19 cellular contexts compared by ENCODE assay signal in the genomic region with DNA sequence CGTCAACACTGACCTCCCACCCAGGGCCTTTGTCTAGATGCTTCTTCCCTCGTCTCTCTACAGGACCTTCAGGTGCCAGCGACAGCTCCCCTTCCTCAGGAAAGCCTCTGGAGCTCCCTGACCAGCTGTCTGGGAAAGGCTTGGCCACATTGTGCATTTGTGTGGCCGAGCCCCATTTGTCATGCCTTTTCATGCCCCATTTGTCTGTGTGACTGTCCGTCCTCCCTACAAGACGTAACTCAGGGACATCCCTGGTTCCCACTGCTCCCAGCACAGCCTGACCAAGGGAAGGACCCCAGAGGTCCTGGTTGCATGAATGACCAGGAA. TPM values are rescaled to one million over a fixed set of nuclear protein-coding genes. Genes with fewer than 3 reads are reported as not detected.
A peak's percentile ranks its signal among the peaks of the same experiment; 100 is the strongest.
DNase-seq lines count a peak whose midpoint lies in the region; ATAC-seq and TF ChIP-seq lines count a peak whose summit lies in the region.
"Had no signal": no experiment of that assay in that cellular context is flagged by ENCODE, and none has a peak within 500 bp of the region (broad histone marks: within the 10 kb centered on the region; RNA-seq: fewer than 3 reads in every experiment).

No MANE protein-coding gene starts in this region.

- intact Hi-C loops in prostate gland (cut with DNase I) = no loop called here

- H3K9me3 Mint-ChIP-seq in H9 (no peaks in the 10 kb centered on the region), endodermal cell (no peaks in the 10 kb centered on the region)
- H3K9me3 Mint-ChIP-seq: CD8-positive, alpha-beta T cell; HFFc6 had no signal

- H3K36me3 Mint-ChIP-seq in H9 (ENCODE audit: insufficient read depth in 1 of 3, low read depth in 3 of 3) = peaks cover 3 to 26% (median 10%) of the 10 kb centered on the region in 3 experiments; a peak in 6 of 7 replicates
- H3K36me3 Mint-ChIP-seq in endodermal cell (ENCODE audit: low read depth) = peaks cover 38% of the 10 kb centered on the region

- H2AK5ac ChIP-seq in H9 (ENCODE audit: insufficient read length, low read length) = no peak overlapping the region

- no peak overlapping the region for H3K27ac ChIP-seq in H9 (ENCODE audit: insufficient read length, low read depth, low read length)
- H3K27ac ChIP-seq in angular gyrus (ENCODE audit: low read depth, low read length) = peak overlapping the region; percentile 66
- H3K27ac ChIP-seq in endodermal cell (ENCODE audit: low read depth, low read length) = no peak overlapping the region
- peak overlapping the region; percentile 20 to 88 for H3K27ac ChIP-seq in prostate gland
- H3K27ac ChIP-seq: BLaER1 treated with 17β-estradiol and CSF1 and Interleukin-3, amounts not matched to agents 10 nM and 100 nM had no signal

- no peak overlapping the region for H4K5ac ChIP-seq in H9 (ENCODE audit: insufficient read length, low read depth, low read length)

- DNase-seq in H9 = no peak
- DNase-seq in endodermal cell = no peak
- no peak for DNase-seq in prostate gland (ENCODE audit: low spot score)
- no peak for DNase-seq in stimulated activated CD4-positive, alpha-beta T cell treated with anti-CD3 and anti-CD28 coated beads, Interleukin-2, amount 100 ng/mL, for 24 hours
- DNase-seq in HuH-7 (ENCODE audit: low spot score) = no peak
- DNase-seq: CD8-positive, alpha-beta T cell; DMS53; HFFc6; KG1; NCI-H1417; NCI-H187; NCI-H2107; NCI-H2227 treated with DMSO at 0.1 percent for 48 hours; NCI-H524; SHP77 had no signal

- TF ChIP-seq CTCF in H9 (conservative IDR thresholded peaks at IDR 0.05) (no peak), endodermal cell (conservative IDR thresholded peaks at IDR 0.05) (no peak), prostate gland (IDR thresholded peaks at IDR 0.05) (no peak)

- H2BK12ac ChIP-seq in H9 (ENCODE audit: insufficient read length, low read depth, low read length) = no peak overlapping the region

- no peak overlapping the region for H3T11ph ChIP-seq in H9 (ENCODE audit: low read length)

- no peaks in the 10 kb centered on the region for H3K27me3 Mint-ChIP-seq in H9 (ENCODE audit: low read depth)
- no peaks in the 10 kb centered on the region for H3K27me3 Mint-ChIP-seq in endodermal cell (ENCODE audit: insufficient read depth)

- H3K79me1 ChIP-seq in H9 (ENCODE audit: insufficient read depth, low read depth, low read length, poor library complexity, severe bottlenecking) = no peaks in the 10 kb centered on the region

- H4K91ac ChIP-seq in H9 (ENCODE audit: insufficient read length, low read depth, low read length) = no peak overlapping the region

- H3K4me3 Mint-ChIP-seq in H9 (no peak overlapping the region; a peak in 1 of 5 replicates), endodermal cell (no peak overlapping the region)
- H3K4me3 Mint-ChIP-seq: CD8-positive, alpha-beta T cell; HFFc6 had no signal

- no peak overlapping the region for H3K18ac ChIP-seq in H9 (ENCODE audit: insufficient read length, low read depth, low read length)

- no peak overlapping the region for H3K4ac ChIP-seq in H9 (ENCODE audit: low read depth, low read length)

- H3K36me3 ChIP-seq in endodermal cell (ENCODE audit: control insufficient read depth, insufficient read depth, low read length) (peaks cover 15% of the 10 kb centered on the region), prostate gland (peaks cover 0 to 3% of the 10 kb centered on the region in 2 donors)

- H3K23me2 ChIP-seq in H9 (ENCODE audit: insufficient read length, low read depth, low read length, poor library complexity, severe bottlenecking) = no peaks in the 10 kb centered on the region

- no peak for TF ChIP-seq POLR2A in prostate gland (IDR thresholded peaks at IDR 0.05)

- H4K20me1 ChIP-seq in H9 (ENCODE audit: control insufficient read depth, insufficient read depth, insufficient read length) = peaks cover 3% of the 10 kb centered on the region

- no peak overlapping the region for H3K4me2 ChIP-seq in H9 (ENCODE audit: insufficient read depth, insufficient read length, low read length)
- H3K4me2 ChIP-seq: BLaER1 treated with 17β-estradiol and CSF1 and Interleukin-3, amounts not matched to agents 10 nM and 100 nM had no signal

- no peak overlapping the region for H2BK5ac ChIP-seq in H9 (ENCODE audit: insufficient read length, low read length)

- H3K23ac ChIP-seq in H9 (ENCODE audit: insufficient read length, low read depth, low read length) = no peak overlapping the region

- no peaks in the 10 kb centered on the region for H3K27me3 ChIP-seq in H9 (ENCODE audit: insufficient read depth, low read length)
- H3K27me3 ChIP-seq in endodermal cell (ENCODE audit: control insufficient read depth, insufficient read depth, low read length, poor library complexity, severe bottlenecking) = no peaks in the 10 kb centered on the region
- H3K27me3 ChIP-seq in prostate gland (replicated peaks; ENCODE audit: insufficient read depth) = no peaks in the 10 kb centered on the region
- H3K27me3 ChIP-seq: BLaER1 treated with 17β-estradiol and CSF1 and Interleukin-3, amounts not matched to agents 10 nM and 100 nM had no signal

- no peak overlapping the region for H2BK20ac ChIP-seq in H9 (ENCODE audit: low read depth, low read length, poor library complexity, severe bottlenecking)

- H3K9me3 ChIP-seq in H9 (ENCODE audit: control insufficient read depth, low read depth, low read length) (no peaks in the 10 kb centered on the region), endodermal cell (ENCODE audit: control insufficient read depth, low read length) (no peaks in the 10 kb centered on the region), prostate gland (no peaks in the 10 kb centered on the region)
- H3K9me3 ChIP-seq: BLaER1 treated with 17β-estradiol and CSF1 and Interleukin-3, amounts not matched to agents 10 nM and 100 nM had no signal

- H2AFZ ChIP-seq in H9 (ENCODE audit: low read length) = no peak overlapping the region

- H3K4me1 Mint-ChIP-seq in H9 = peaks cover 19% of the 10 kb centered on the region in 2 experiments
- H3K4me1 Mint-ChIP-seq in endodermal cell = peaks cover 1% of the 10 kb centered on the region

- H2BK120ac ChIP-seq in H9 (ENCODE audit: low read depth, low read length, poor library complexity, severe bottlenecking) = no peak overlapping the region

- H3K4me1 ChIP-seq in H9 (ENCODE audit: insufficient read depth, low read length) (peaks cover 6% of the 10 kb centered on the region; the same call in 1 of the 2 replicates), endodermal cell (ENCODE audit: control insufficient read depth, insufficient read depth, low read length) (no peaks in the 10 kb centered on the region), prostate gland (replicated peaks) (peaks cover 24% of the 10 kb centered on the region)

- no peak overlapping the region for H4K8ac ChIP-seq in H9 (replicated peaks; ENCODE audit: insufficient read length, low read depth, low read length)

- H3K4me3 ChIP-seq in endodermal cell (ENCODE audit: low read length) = no peak overlapping the region
- H3K4me3 ChIP-seq in prostate gland = no peak overlapping the region
- H3K4me3 ChIP-seq: BLaER1 treated with 17β-estradiol and CSF1 and Interleukin-3, amounts not matched to agents 10 nM and 100 nM had no signal

- no peaks in the 10 kb centered on the region for H3K79me2 ChIP-seq in H9 (ENCODE audit: insufficient read depth, low read length)

- no peak overlapping the region for H2BK15ac ChIP-seq in H9 (ENCODE audit: low read depth, low read length)

- H3K27ac Mint-ChIP-seq in H9 = peak overlapping the region in 2 of 3 experiments; percentile 80 to 89; a peak in 5 of 7 replicates
- H3K27ac Mint-ChIP-seq in endodermal cell = peak overlapping the region; percentile 27
- H3K27ac Mint-ChIP-seq: CD8-positive, alpha-beta T cell; HFFc6 had no signal

- no peak overlapping the region for H3K56ac ChIP-seq in H9 (ENCODE audit: insufficient read length, low read depth, low read length)

- no peak overlapping the region for H3K14ac ChIP-seq in H9 (ENCODE audit: insufficient read depth, low read length)

- WGBS in H9 (ENCODE audit: extremely low coverage, insufficient read length, low lambda C conversion rate) = no CpG with 5 or more reads among the region's 6 CpGs
- 95 to 96% methylated on average over 6 of the region's 6 CpGs for WGBS in endodermal cell (ENCODE audit: insufficient coverage in 1 of 2, insufficient read length in 1 of 2), 2 experiments
- WGBS in prostate gland = 86% methylated on average over 6 of the region's 6 CpGs

- ATAC-seq in HG03520 (IDR thresholded peaks at IDR 0.05; ENCODE audit: unreplicated experiment) = no peak
- ATAC-seq: CD8-positive, alpha-beta T cell; HepG2 had no signal

- H3K9ac ChIP-seq in H9 (ENCODE audit: extremely low read depth, insufficient read length, low read length) = no peak overlapping the region
- H3K9ac ChIP-seq in endodermal cell (ENCODE audit: extremely low read depth, low read length, poor library complexity, severe bottlenecking) = no peak overlapping the region
- H3K9ac ChIP-seq: BLaER1 treated with 17β-estradiol and CSF1 and Interleukin-3, amounts not matched to agents 10 nM and 100 nM had no signal

RNA-seq across cellular contexts. Expression of gene ZFYVE21, which starts 23.8 kb away (rescaled TPM):
- total RNA-seq in H9 (2021) = 49.7 and 50.5 TPM in 2 replicates
- total RNA-seq in endodermal cell = 10 to 100 TPM; 42.5 to 55.6 TPM
- 42.1 TPM for polyA plus RNA-seq in endodermal cell (2013, experiment 1 of 2)
- 40.3 TPM for polyA plus RNA-seq in endodermal cell (2013, experiment 2 of 2)
- total RNA-seq in prostate gland = 100 to 1,000 TPM; 162 to 215 TPM

RNA-seq across cellular contexts. Expression of gene XRCC3, which starts 24.2 kb away (rescaled TPM):
- 42.6 and 45.3 TPM in 2 replicates for total RNA-seq in H9 (2021)
- 10 to 100 TPM; 39.2 to 42.6 TPM for total RNA-seq in endodermal cell
- polyA plus RNA-seq in endodermal cell (2013, experiment 1 of 2) = 22.5 TPM
- polyA plus RNA-seq in endodermal cell (2013, experiment 2 of 2) = 24.3 TPM
- 10 to 100 TPM; 24.7 to 33.2 TPM for total RNA-seq in prostate gland

Comparison
In these comparisons a context has a peak if more than half of its experiments do, and no peak if none do; other contexts are left out.
1. H3K27ac ChIP-seq: peak in angular gyrus (single experiment) and prostate gland (2 of 2); none in H9 (single experiment) and endodermal cell (single experiment).